ENCODE assay signal across 30 cellular contexts in the genomic region with DNA sequence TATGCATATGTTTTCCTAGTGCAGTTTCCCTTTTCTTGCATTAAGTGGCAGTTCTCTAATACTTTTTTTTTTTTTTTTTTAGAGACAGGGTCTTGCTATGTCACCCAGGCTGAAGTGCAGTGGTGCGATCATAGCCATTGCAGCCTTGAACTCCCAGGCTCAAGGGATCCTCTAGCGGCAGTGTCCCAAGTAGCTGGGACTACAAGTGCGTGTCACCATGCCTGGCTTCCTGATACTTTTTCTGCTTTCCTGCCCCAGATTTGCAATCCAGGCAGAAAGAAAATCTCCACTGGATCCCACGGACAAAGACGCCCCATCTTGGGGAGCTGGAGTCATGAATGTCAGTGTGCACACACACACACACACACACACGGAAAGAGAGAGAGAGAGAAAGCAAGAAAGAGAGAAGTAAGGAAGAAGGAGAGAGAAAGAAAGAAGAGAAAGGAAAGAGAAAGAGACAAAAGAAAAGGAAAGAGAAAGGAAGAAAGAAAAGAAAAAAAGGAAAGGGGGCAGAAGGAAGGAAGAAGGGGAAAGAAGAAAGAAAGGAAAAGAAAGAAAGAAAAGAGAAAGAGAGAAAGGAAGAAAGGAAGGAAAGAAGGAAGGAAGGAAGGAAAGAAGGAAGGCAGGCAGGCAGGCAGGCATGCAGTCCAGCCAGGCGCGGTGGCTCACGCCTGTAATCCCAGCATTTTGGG. TPM values are rescaled to one million over a fixed set of nuclear protein-coding genes. Genes with fewer than 3 reads are reported as not detected.
"Had no signal": no experiment of that assay in that cellular context is flagged by ENCODE, and none has a peak within 500 bp of the region (broad histone marks: within the 10 kb centered on the region; RNA-seq: fewer than 3 reads in every experiment).

No MANE protein-coding gene starts in this region.

- DNase-seq: activated CD4-positive, alpha-beta memory T cell treated with anti-CD3 and anti-CD28 coated beads for 36 hours; activated CD4-positive, alpha-beta T cell treated with anti-CD3 and anti-CD28 coated beads for 4 hours; activated CD4-positive, CD25-positive, alpha-beta regulatory T cell; activated effector memory CD4-positive, alpha-beta T cell treated with Interleukin-2 at 50 U/mL for 16 hours; activated naive CD4-positive, alpha-beta T cell treated with anti-CD3 and anti-CD28 coated beads, Interleukin-2, amount 10 ng/mL, durations not matched to agents 7 days and 5 days; activated T-cell treated with anti-CD3 and anti-CD28 coated beads, Interleukin-2, amount 50 U/mL, for 48 hours; brain microvascular endothelial cell; central memory CD4-positive, alpha-beta T cell; dermis blood vessel endothelial cell; effector CD8-positive, alpha-beta T cell; erythroblast; foreskin melanocyte; immature natural killer cell; kidney glomerular epithelial cell; left ventricle myocardium inferior; naive thymus-derived CD8-positive, alpha-beta T cell; small intestine; stimulated activated CD4-positive, alpha-beta T cell treated with anti-CD3 and anti-CD28 coated beads, Interleukin-2, amount 100 ng/mL, for 24 hours; stimulated activated naive CD8-positive, alpha-beta T cell treated with anti-CD3 and anti-CD28 coated beads, Interleukin-15, amount 100 ng/mL, for 72 hours; T1000; tibial artery had no signal

- H3K36me3 Mint-ChIP-seq: activated CD4-positive, alpha-beta memory T cell treated with anti-CD3 and anti-CD28 coated beads for 36 hours; activated naive CD4-positive, alpha-beta T cell treated with anti-CD3 and anti-CD28 coated beads, Interleukin-2, amount 10 ng/mL, durations not matched to agents 7 days and 5 days; immature natural killer cell; mesothelial cell of epicardium; naive thymus-derived CD8-positive, alpha-beta T cell; neural progenitor cell; stimulated activated effector memory CD8-positive, alpha-beta T cell treated with anti-CD3 and anti-CD28 coated beads, Interleukin-12 subunit alpha, Interleukin-12 subunit beta, amount 100 ng/mL, for 72 hours had no signal

- H3K27ac Mint-ChIP-seq: activated CD4-positive, alpha-beta memory T cell treated with anti-CD3 and anti-CD28 coated beads for 36 hours; activated naive CD4-positive, alpha-beta T cell treated with anti-CD3 and anti-CD28 coated beads, Interleukin-2, amount 10 ng/mL, durations not matched to agents 7 days and 5 days; mesothelial cell of epicardium; stimulated activated effector memory CD8-positive, alpha-beta T cell treated with anti-CD3 and anti-CD28 coated beads, Interleukin-12 subunit alpha, Interleukin-12 subunit beta, amount 100 ng/mL, for 72 hours had no signal

- H2AFZ ChIP-seq: neural progenitor cell had no signal

- H3K27ac ChIP-seq: ascending aorta, brain microvascular endothelial cell, left ventricle myocardium inferior, neural progenitor cell, right lobe of liver, tibial artery had no signal

- H3K27me3 Mint-ChIP-seq: stimulated activated naive CD8-positive, alpha-beta T cell treated with anti-CD3 and anti-CD28 coated beads, Interleukin-15, amount 100 ng/mL, for 72 hours had no signal

- H3K4me3 Mint-ChIP-seq: activated CD4-positive, alpha-beta memory T cell treated with anti-CD3 and anti-CD28 coated beads for 36 hours; activated naive CD4-positive, alpha-beta T cell treated with anti-CD3 and anti-CD28 coated beads, Interleukin-2, amount 10 ng/mL, durations not matched to agents 7 days and 5 days; immature natural killer cell; mesothelial cell of epicardium; naive thymus-derived CD8-positive, alpha-beta T cell; neural progenitor cell; stimulated activated effector memory CD8-positive, alpha-beta T cell treated with anti-CD3 and anti-CD28 coated beads, Interleukin-12 subunit alpha, Interleukin-12 subunit beta, amount 100 ng/mL, for 72 hours; stimulated activated naive CD8-positive, alpha-beta T cell treated with anti-CD3 and anti-CD28 coated beads, Interleukin-15, amount 100 ng/mL, for 72 hours had no signal

- H3K36me3 ChIP-seq: ascending aorta, brain microvascular endothelial cell, left ventricle myocardium inferior, neural progenitor cell, right lobe of liver, tibial artery had no signal

- H3K27me3 ChIP-seq: ascending aorta, brain microvascular endothelial cell, neural progenitor cell, right lobe of liver had no signal

- ATAC-seq: naive thymus-derived CD8-positive, alpha-beta T cell; right lobe of liver; stimulated activated effector memory CD8-positive, alpha-beta T cell treated with anti-CD3 and anti-CD28 coated beads, Interleukin-12 subunit alpha, Interleukin-12 subunit beta, amount 100 ng/mL, for 72 hours; stimulated activated naive CD8-positive, alpha-beta T cell treated with anti-CD3 and anti-CD28 coated beads, Interleukin-15, amount 100 ng/mL, for 72 hours had no signal

- H3K4me1 Mint-ChIP-seq: activated naive CD4-positive, alpha-beta T cell treated with anti-CD3 and anti-CD28 coated beads, Interleukin-2, amount 10 ng/mL, durations not matched to agents 7 days and 5 days; immature natural killer cell; mesothelial cell of epicardium; naive thymus-derived CD8-positive, alpha-beta T cell; neural progenitor cell; stimulated activated effector memory CD8-positive, alpha-beta T cell treated with anti-CD3 and anti-CD28 coated beads, Interleukin-12 subunit alpha, Interleukin-12 subunit beta, amount 100 ng/mL, for 72 hours; stimulated activated naive CD8-positive, alpha-beta T cell treated with anti-CD3 and anti-CD28 coated beads, Interleukin-15, amount 100 ng/mL, for 72 hours had no signal

- H3K9me3 ChIP-seq: ascending aorta, left ventricle myocardium inferior, right lobe of liver had no signal

- H3K9me3 Mint-ChIP-seq: activated CD4-positive, alpha-beta memory T cell treated with anti-CD3 and anti-CD28 coated beads for 36 hours; activated naive CD4-positive, alpha-beta T cell treated with anti-CD3 and anti-CD28 coated beads, Interleukin-2, amount 10 ng/mL, durations not matched to agents 7 days and 5 days; immature natural killer cell; mesothelial cell of epicardium; neural progenitor cell; stimulated activated effector memory CD8-positive, alpha-beta T cell treated with anti-CD3 and anti-CD28 coated beads, Interleukin-12 subunit alpha, Interleukin-12 subunit beta, amount 100 ng/mL, for 72 hours; stimulated activated naive CD8-positive, alpha-beta T cell treated with anti-CD3 and anti-CD28 coated beads, Interleukin-15, amount 100 ng/mL, for 72 hours had no signal

- H3K4me1 ChIP-seq: ascending aorta, left ventricle myocardium inferior, neural progenitor cell, right lobe of liver, tibial artery had no signal

- H3K4me3 ChIP-seq: ascending aorta, left ventricle myocardium inferior, neural progenitor cell, right lobe of liver, tibial artery had no signal

- H3K9ac ChIP-seq: neural progenitor cell had no signal

- H3K4me2 ChIP-seq: neural progenitor cell had no signal

RNA-seq across cellular contexts. Expression of gene OCM2, which starts 37.5 kb away (rescaled TPM):
- total RNA-seq: activated CD4-positive, alpha-beta memory T cell treated with anti-CD3 and anti-CD28 coated beads for 36 hours; ascending aorta; dermis blood vessel endothelial cell; left ventricle myocardium inferior; lung microvascular endothelial cell; mesothelial cell of epicardium; naive thymus-derived CD8-positive, alpha-beta T cell; omental fat pad; right lobe of liver; urinary bladder had no signal
- polyA plus RNA-seq: adipose tissue; immature natural killer cell; naive thymus-derived CD8-positive, alpha-beta T cell; small intestine; urinary bladder had no signal
